20 cellular contexts compared by ENCODE assay signal in genomic region chr10:30828227-30828626, GRCh38.
DNase-seq lines count a peak whose midpoint lies in the region; ATAC-seq, FAIRE-seq and TF ChIP-seq lines count a peak whose summit lies in the region.
"Had no signal": no experiment of that assay in that cellular context is flagged by ENCODE, and none has a peak within 500 bp of the region (broad histone marks: within the 10 kb centered on the region; RNA-seq: fewer than 3 reads in every experiment).

No MANE protein-coding gene starts in this region.

- TF ChIP-seq RAD21 in HepG2 (CRISPR knock-in tag; IDR thresholded peaks at IDR 0.05): no peak

- no peak for TF ChIP-seq EP300 in HepG2 (IDR thresholded peaks at IDR 0.05; ENCODE audit: low read depth in 2 of 2, low read length in 2 of 2)
- no peak for TF ChIP-seq EP300 in HepG2 (CRISPR knock-in tag; IDR thresholded peaks at IDR 0.05; ENCODE audit: borderline replicate concordance)

- in situ Hi-C loops in HepG2 (cut with HindIII; ENCODE audit: extremely low pct_ligation_motif_present, low pct_unique_long_range_greater_than_20kb): no loop called here

- H3K4me1 ChIP-seq in HepG2 (ENCODE audit: insufficient read depth, low read length): no peaks in the 10 kb centered on the region
- H3K4me1 ChIP-seq in right lobe of liver: no peaks in the 10 kb centered on the region
- peaks cover 7% of the 10 kb centered on the region for H3K4me1 ChIP-seq in fibroblast of lung (ENCODE audit: control insufficient read depth, extremely low read depth, insufficient read depth, low read length)
- H3K4me1 ChIP-seq: A549; BLaER1 treated with 17β-estradiol and CSF1 and Interleukin-3, amounts not matched to agents 10 nM and 100 nM had no signal

- ATAC-seq in HepG2: no peak
- no peak for ATAC-seq in right lobe of liver
- ATAC-seq in sciatic nerve: peak; percentile 54
- ATAC-seq: A549, GM23338 had no signal

- no peaks in the 10 kb centered on the region for H4K20me1 ChIP-seq in HepG2 (ENCODE audit: insufficient read depth, low read length)
- no peaks in the 10 kb centered on the region for H4K20me1 ChIP-seq in fibroblast of lung (ENCODE audit: control insufficient read depth, extremely low read depth, insufficient read depth, low read length)
- H4K20me1 ChIP-seq: BLaER1 treated with 17β-estradiol and CSF1 and Interleukin-3, amounts not matched to agents 10 nM and 100 nM had no signal

- no peak overlapping the region for H3K4me3 ChIP-seq in HepG2 (replicated peaks in 1 of 3; ENCODE audit: insufficient read depth in 1 of 3, low read depth in 2 of 3, low read length in 3 of 3)
- H3K4me3 ChIP-seq in right lobe of liver: no peak overlapping the region
- H3K4me3 ChIP-seq in fibroblast of lung (replicated peaks in 1 of 4; ENCODE audit: control extremely low read depth in 1 of 4, insufficient read depth in 1 of 4, low read depth in 3 of 4, low read length in 4 of 4): no peak overlapping the region
- H3K4me3 ChIP-seq: A549; BLaER1 treated with 17β-estradiol and CSF1 and Interleukin-3, amounts not matched to agents 10 nM and 100 nM; GM23338; PC-9 had no signal

- H3K36me3 ChIP-seq in HepG2 (replicated peaks in 1 of 2; ENCODE audit: control insufficient read depth in 1 of 2, insufficient read depth in 2 of 2, low read length in 2 of 2) (no peaks in the 10 kb centered on the region), right lobe of liver (no peaks in the 10 kb centered on the region), fibroblast of lung (ENCODE audit: control insufficient read depth, insufficient read depth, low read length) (no peaks in the 10 kb centered on the region)
- H3K36me3 ChIP-seq: BLaER1 treated with 17β-estradiol and CSF1 and Interleukin-3, amounts not matched to agents 10 nM and 100 nM had no signal

- H3K27ac ChIP-seq in HepG2 (ENCODE audit: extremely low read length, insufficient read depth, low read length): no peak overlapping the region
- H3K27ac ChIP-seq in right lobe of liver: no peak overlapping the region
- no peak overlapping the region for H3K27ac ChIP-seq in fibroblast of lung (ENCODE audit: insufficient read depth, low read length)
- H3K27ac ChIP-seq: A549; BLaER1 treated with 17β-estradiol and CSF1 and Interleukin-3, amounts not matched to agents 10 nM and 100 nM; KMS-11; PC-9 had no signal

- H3K27me3 ChIP-seq in HepG2 (ENCODE audit: control insufficient read depth in 1 of 2, insufficient read depth in 2 of 2, low read length in 2 of 2) (peaks cover 1 to 31% of the 10 kb centered on the region in 2 experiments; a peak in 4 of 5 replicates), right lobe of liver (no peaks in the 10 kb centered on the region), fibroblast of lung (ENCODE audit: control insufficient read depth, insufficient read depth, low read length) (no peaks in the 10 kb centered on the region)
- H3K27me3 ChIP-seq: BLaER1 treated with 17β-estradiol and CSF1 and Interleukin-3, amounts not matched to agents 10 nM and 100 nM had no signal

- no peak for DNase-seq in HepG2 (ENCODE audit: low spot score)
- no peak for DNase-seq in right lobe of liver
- DNase-seq in fibroblast of lung (ENCODE audit: low read depth in 2 of 2): no peak
- no peak for DNase-seq in sciatic nerve (ENCODE audit: low spot score)
- no peak for DNase-seq in COLO829 (ENCODE audit: low spot score)
- DNase-seq in activated CD8-positive, alpha-beta memory T cell treated with anti-CD3 and anti-CD28 coated beads, Interleukin-2, amount 50 U/mL, for 48 hours: no peak
- DNase-seq in RKO (ENCODE audit: low spot score): no peak
- DNase-seq: AML-193; CD4-positive, alpha-beta T cell; COR-L47; H9; MM.1S; NCI-H2029; NCI-H524 treated with DMSO at 0.1 percent for 48 hours; PC-9; RPMI8226 had no signal

- H2AFZ ChIP-seq in HepG2 (ENCODE audit: low read length): no peak overlapping the region
- no peak overlapping the region for H2AFZ ChIP-seq in fibroblast of lung (ENCODE audit: low read length)
- H2AFZ ChIP-seq: PC-9 had no signal

- no peaks in the 10 kb centered on the region for H3K9me3 ChIP-seq in HepG2 (ENCODE audit: low read length)
- H3K9me3 ChIP-seq in right lobe of liver: no peaks in the 10 kb centered on the region
- H3K9me3 ChIP-seq in fibroblast of lung (ENCODE audit: control insufficient read depth, insufficient read depth, low read depth, low read length): no peaks in the 10 kb centered on the region
- H3K9me3 ChIP-seq: A549; BLaER1 treated with 17β-estradiol and CSF1 and Interleukin-3, amounts not matched to agents 10 nM and 100 nM had no signal

- FAIRE-seq in HepG2 (lab: Jason Lieb, UNC): no peak
- FAIRE-seq: A549 had no signal

- no TSS peak for BruUV-seq in HepG2 (replicated peaks; lab: Mats Ljungman, UMichigan)

- POLR2A ChIA-PET in HepG2 (lab: Yijun Ruan, JAX): no interaction called here

- H3K9ac ChIP-seq in HepG2 (ENCODE audit: insufficient read depth, low read depth, low read length): no peak overlapping the region
- H3K9ac ChIP-seq in fibroblast of lung (ENCODE audit: insufficient read depth, low read length): no peak overlapping the region
- H3K9ac ChIP-seq: BLaER1 treated with 17β-estradiol and CSF1 and Interleukin-3, amounts not matched to agents 10 nM and 100 nM; KMS-11 had no signal

- WGBS in HepG2 (ENCODE audit: low lambda C conversion rate): 0% methylated on average over 3 of the region's 10 CpGs
- WGBS in right lobe of liver (ENCODE audit: insufficient coverage, low coverage, low lambda C conversion rate, missing lambda C conversion rate): 46% methylated on average over 6 of the region's 10 CpGs

- H3K4me2 ChIP-seq in HepG2 (ENCODE audit: low read depth, low read length) (no peak overlapping the region), fibroblast of lung (ENCODE audit: extremely low read depth, insufficient read depth, low read length) (peak overlapping the region; percentile 20)
- H3K4me2 ChIP-seq: A549; BLaER1 treated with 17β-estradiol and CSF1 and Interleukin-3, amounts not matched to agents 10 nM and 100 nM; GM23338; KMS-11; PC-9 had no signal

- TF ChIP-seq CTCF in HepG2 (CRISPR knock-in tag; IDR thresholded peaks at IDR 0.05): peak; percentile 24
- TF ChIP-seq CTCF in right lobe of liver (IDR thresholded peaks at IDR 0.05): no peak
- TF ChIP-seq CTCF in fibroblast of lung (conservative IDR thresholded peaks at IDR 0.05 in 1 of 2, IDR thresholded peaks at IDR 0.05 in 1 of 2; ENCODE audit: low read depth in 1 of 2, low read length in 2 of 2): peak in 1 of 2 donors; percentile 12

- H3K79me2 ChIP-seq in HepG2 (ENCODE audit: insufficient read depth, low read length) (no peaks in the 10 kb centered on the region), fibroblast of lung (ENCODE audit: control insufficient read depth, insufficient read depth, low read length) (no peaks in the 10 kb centered on the region)

- intact Hi-C loops in HepG2 (cut with micrococcal nuclease; ENCODE audit: unreplicated experiment): no loop called here
- intact Hi-C loops in right lobe of liver (cut with DNase I): no loop called here
- intact Hi-C loops in sciatic nerve (cut with DNase I): no loop called here

- TF ChIP-seq POLR2A in HepG2 (IDR thresholded peaks at IDR 0.05; ENCODE audit: insufficient read depth in 1 of 2, low read depth in 2 of 2, low read length in 2 of 2) (no peak), right lobe of liver (IDR thresholded peaks at IDR 0.05) (no peak)

- CTCF ChIA-PET in HepG2 (lab: Yijun Ruan, JAX; ENCODE audit: low intra/inter-chr PET ratio, low total read pairs): no interaction called here

TF ChIP-seq in HepG2, 621 proteins besides CTCF, POLR2A, EP300 and RAD21:
- TF ChIP-seq NONO (IDR thresholded peaks at IDR 0.05) (no peak), NONO (CRISPR knock-in tag; conservative IDR thresholded peaks at IDR 0.05) (no peak), STAG1 (CRISPR knock-in tag; IDR thresholded peaks at IDR 0.05) (peak; percentile 29; the same call in 1 of the 2 replicates)
